Comparison of ENCODE assay signal across 8 cellular contexts in the genomic region with DNA sequence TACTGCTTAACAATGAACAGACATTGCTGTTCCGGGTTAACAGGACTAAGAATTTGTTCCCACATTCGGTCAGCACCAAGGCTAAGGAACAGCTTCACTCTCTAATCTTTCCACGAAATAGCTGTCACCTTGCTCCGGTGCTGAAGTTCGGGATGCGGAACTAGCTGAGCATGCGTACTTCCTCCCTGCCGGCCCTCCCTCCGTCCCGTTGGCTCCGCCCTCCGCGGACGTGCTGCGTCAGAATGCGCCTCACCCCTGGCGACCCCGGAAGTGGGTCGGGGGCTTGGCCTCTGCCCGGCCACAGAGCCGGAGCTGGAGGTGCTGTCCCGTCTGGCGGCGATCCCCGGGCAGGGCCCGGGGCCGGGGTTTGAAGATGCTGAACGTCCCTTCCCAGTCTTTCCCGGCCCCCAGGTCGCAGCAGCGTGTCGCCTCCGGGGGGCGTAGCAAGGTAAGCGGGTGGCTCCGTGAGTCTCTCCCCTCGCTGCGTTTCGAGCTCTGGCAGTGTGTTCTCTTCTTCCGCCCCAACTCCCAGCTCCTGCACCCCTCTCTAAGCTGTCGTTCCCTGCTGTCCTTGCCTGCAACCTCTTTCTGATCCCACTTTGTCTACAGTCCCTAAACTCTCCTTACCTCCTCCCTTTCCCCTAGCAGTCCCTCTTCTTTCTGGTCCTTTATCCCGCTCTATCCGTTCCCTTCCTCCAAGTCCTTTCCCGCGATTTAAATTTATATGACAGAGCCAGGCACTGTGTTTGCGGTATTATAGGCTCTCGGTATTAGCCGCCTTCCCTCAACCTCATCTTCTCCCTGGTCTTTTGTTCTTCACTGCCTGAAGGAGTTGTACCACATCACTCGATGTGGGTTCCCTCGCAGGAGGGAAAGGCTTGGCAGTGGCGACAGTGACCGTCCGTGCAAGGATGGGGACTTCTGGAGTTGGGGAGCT. TPM values are rescaled to one million over a fixed set of nuclear protein-coding genes. Genes with fewer than 3 reads are reported as not detected.
DNase-seq lines count a peak whose midpoint lies in the region; ATAC-seq, FAIRE-seq and TF ChIP-seq lines count a peak whose summit lies in the region.

A gene with protein sequence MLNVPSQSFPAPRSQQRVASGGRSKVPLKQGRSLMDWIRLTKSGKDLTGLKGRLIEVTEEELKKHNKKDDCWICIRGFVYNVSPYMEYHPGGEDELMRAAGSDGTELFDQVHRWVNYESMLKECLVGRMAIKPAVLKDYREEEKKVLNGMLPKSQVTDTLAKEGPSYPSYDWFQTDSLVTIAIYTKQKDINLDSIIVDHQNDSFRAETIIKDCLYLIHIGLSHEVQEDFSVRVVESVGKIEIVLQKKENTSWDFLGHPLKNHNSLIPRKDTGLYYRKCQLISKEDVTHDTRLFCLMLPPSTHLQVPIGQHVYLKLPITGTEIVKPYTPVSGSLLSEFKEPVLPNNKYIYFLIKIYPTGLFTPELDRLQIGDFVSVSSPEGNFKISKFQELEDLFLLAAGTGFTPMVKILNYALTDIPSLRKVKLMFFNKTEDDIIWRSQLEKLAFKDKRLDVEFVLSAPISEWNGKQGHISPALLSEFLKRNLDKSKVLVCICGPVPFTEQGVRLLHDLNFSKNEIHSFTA (plus strand): TSS at position 280 of the 937 bp plus-strand sequence. CDS start 94 bp downstream, at position 374.

- peak within 1 kb of the TSS; percentile 75 for H3K4me3 ChIP-seq in WERI-Rb-1 (ENCODE audit: low read depth, low read length)
- peak within 1 kb of the TSS; percentile 75 to 80 (median 75) for H3K4me3 ChIP-seq in mammary epithelial cell (replicated peaks in 1 of 3; ENCODE audit: insufficient read depth in 1 of 3, low read depth in 2 of 3, low read length in 3 of 3)
- peak within 1 kb of the TSS; percentile 99 for H3K4me3 ChIP-seq in iPS-20b (ENCODE audit: low read length)
- H3K4me3 ChIP-seq in small intestine (ENCODE audit: low read depth in 1 of 2, low read length in 2 of 2), result peak within 1 kb of the TSS; percentile 81 to 87

- peaks cover 42% of the 10 kb centered on the region for H3K79me2 ChIP-seq in mammary epithelial cell (ENCODE audit: insufficient read depth, low read length)

- H3K36me3 ChIP-seq in WERI-Rb-1, result peaks cover 7% of the 10 kb centered on the region
- H3K36me3 ChIP-seq in mammary epithelial cell (ENCODE audit: insufficient read depth, low read length), result no peaks in the 10 kb centered on the region
- H3K36me3 ChIP-seq in iPS-20b (ENCODE audit: insufficient read depth, low read depth, low read length), result peaks cover 4% of the 10 kb centered on the region; the same call in 1 of the 2 replicates
- no peaks in the 10 kb centered on the region for H3K36me3 ChIP-seq in small intestine (ENCODE audit: control insufficient read depth in 2 of 2, insufficient read depth in 2 of 2, low read length in 2 of 2)

- peak; percentile 64 for FAIRE-seq in small intestine (lab: Jason Lieb, UNC)

- 0% methylated on average over 19 of the region's 53 CpGs for WGBS in mammary epithelial cell (ENCODE audit: low coverage, missing lambda C conversion rate)
- WGBS in small intestine, 3 donors, result 0 to 1% (median 0%) methylated on average over 52 to 53 of the region's 53 CpGs

- in situ Hi-C loops in mammary epithelial cell (cut with MboI; ENCODE audit: low sequenced_read_pairs in 2 of 2), result loop anchor here in 1 of 2 donors (10.0 kb wide), 1 partner anchor 365 kb away; a partner anchor contains a TSS

- peak within 1 kb of the TSS; percentile 86 for H2AFZ ChIP-seq in mammary epithelial cell (ENCODE audit: low read depth, low read length)

- dilution Hi-C loops in mammary epithelial cell (cut with HindIII; ENCODE audit: low sequenced_read_pairs), result no loop called here

- ATAC-seq in GM18873 (IDR thresholded peaks at IDR 0.05; ENCODE audit: low FRiP score, unreplicated experiment), result peak; percentile 96
- ATAC-seq in HG03139 (IDR thresholded peaks at IDR 0.05; ENCODE audit: unreplicated experiment), result peak; percentile 98

- DNase-seq in AG08395 (ENCODE audit: low spot score), result peak; percentile 99
- peak; percentile 90 for DNase-seq in NCI-H2227 (lab: John Stamatoyannopoulos, UW; ENCODE audit: unreplicated experiment)
- peak; percentile 94 for DNase-seq in WERI-Rb-1
- DNase-seq in mammary epithelial cell, result peak; percentile 95
- DNase-seq in small intestine, result peak; percentile 96

- peak within 1 kb of the TSS; percentile 68 for H3K27ac ChIP-seq in WERI-Rb-1
- peak within 1 kb of the TSS; percentile 72 for H3K27ac ChIP-seq in mammary epithelial cell (ENCODE audit: insufficient read depth, low read depth, low read length)
- H3K27ac ChIP-seq in iPS-20b (ENCODE audit: low read length), result no peak within 1 kb of the TSS
- peak within 1 kb of the TSS; percentile 80 to 86 for H3K27ac ChIP-seq in small intestine (ENCODE audit: low read depth in 1 of 2, low read length in 1 of 2)

- no peaks in the 10 kb centered on the region for H3K27me3 ChIP-seq in WERI-Rb-1 (ENCODE audit: insufficient read depth, low read depth, severe bottlenecking)
- H3K27me3 ChIP-seq in mammary epithelial cell (ENCODE audit: insufficient read depth, low read length), result no peaks in the 10 kb centered on the region
- peaks cover 17% of the 10 kb centered on the region for H3K27me3 ChIP-seq in iPS-20b (ENCODE audit: insufficient read depth, low read length)
- H3K27me3 ChIP-seq in small intestine (ENCODE audit: control insufficient read depth in 2 of 2, insufficient read depth in 2 of 2, low read length in 2 of 2), result peaks cover 0 to 3% of the 10 kb centered on the region in 2 donors

- TF ChIP-seq CTCF in WERI-Rb-1 (IDR thresholded peaks at IDR 0.05; ENCODE audit: low read depth, low read length) (peak; percentile 30; the same call in 1 of the 2 replicates), mammary epithelial cell (conservative IDR thresholded peaks at IDR 0.05 in 1 of 2, IDR thresholded peaks at IDR 0.05 in 1 of 2; ENCODE audit: extremely low read depth in 1 of 2, insufficient read depth in 1 of 2, low read depth in 1 of 2, low read length in 2 of 2) (peak; percentile 24 to 60)

- H3K9me3 ChIP-seq in WERI-Rb-1 (ENCODE audit: severe bottlenecking) (no peaks in the 10 kb centered on the region), mammary epithelial cell (replicated peaks; ENCODE audit: insufficient read depth, low read length) (no peaks in the 10 kb centered on the region), iPS-20b (ENCODE audit: insufficient read depth, low read depth, low read length) (no peaks in the 10 kb centered on the region), small intestine (ENCODE audit: control insufficient read depth, low read depth) (no peaks in the 10 kb centered on the region)

- H4K20me1 ChIP-seq in mammary epithelial cell (ENCODE audit: insufficient read depth, low read length), result no peaks in the 10 kb centered on the region

- BruUV-seq in mammary epithelial cell (replicated peaks; lab: Mats Ljungman, UMichigan), result no TSS peak

- H3K4me2 ChIP-seq in mammary epithelial cell (ENCODE audit: insufficient read depth, low read depth, low read length), result peak within 1 kb of the TSS; percentile 80

- H3K4me1 ChIP-seq in mammary epithelial cell (ENCODE audit: insufficient read depth, low read length) (peaks cover 8% of the 10 kb centered on the region), iPS-20b (ENCODE audit: insufficient read depth, low read length) (peaks cover 6% of the 10 kb centered on the region; the same call in 1 of the 2 replicates), small intestine (ENCODE audit: control insufficient read depth in 2 of 2, insufficient read depth in 1 of 2, low read depth in 1 of 2, low read length in 1 of 2) (peaks cover 0 to 7% of the 10 kb centered on the region in 2 donors)

- H3K9ac ChIP-seq in mammary epithelial cell (ENCODE audit: insufficient read depth, low read length) (peak within 1 kb of the TSS; percentile 77), iPS-20b (ENCODE audit: low read depth, low read length) (peak within 1 kb of the TSS; percentile 81)

- intact Hi-C loops in mammary epithelial cell (cut with micrococcal nuclease), result no loop called here

- CTCF ChIA-PET in mammary epithelial cell (lab: Charles Lee; ENCODE audit: low non-redundant PET), result interaction anchor here (0.6 to 0.7 kb wide), 2 partner anchors 244 to 999 kb away, joined by 3 to 4 read pairs; no protein-coding TSS in a partner anchor

RNA-seq across cellular contexts. Expression of the gene that starts here (rescaled TPM):
- total RNA-seq in mammary epithelial cell, result 10 to 100 TPM in 1 of 2 donors, 1 to 10 TPM in 1; 8.7 to 21.6 TPM
- polyA plus RNA-seq in mammary epithelial cell (6.1 TPM), small intestine (10 to 100 TPM; 10.3 to 15.4 (median 13.3) TPM)
- polyA minus RNA-seq in mammary epithelial cell, result 3.8 TPM
